In genomic region chr20:35723652-35724320, GRCh38 we compare ENCODE assay signal across 7 cellular contexts. TPM values are rescaled to one million over a fixed set of nuclear protein-coding genes. Genes with fewer than 3 reads are reported as not detected.
A peak's percentile ranks its signal among the peaks of the same experiment; 100 is the strongest.
DNase-seq lines count a peak whose midpoint lies in the region; ATAC-seq, FAIRE-seq and TF ChIP-seq lines count a peak whose summit lies in the region.
"Not testable (repeated sequence)": the region's sequence is repeated elsewhere in the genome, so short reads cannot be mapped to it uniquely, and the experiment has no call there.

No MANE protein-coding gene starts in this region.

- not testable (repeated sequence) for DNase-seq in CD4-positive, alpha-beta memory T cell; activated CD4-positive, alpha-beta memory T cell treated with anti-CD3 and anti-CD28 coated beads, Interleukin-2, amount 10 ng/mL, durations not matched to agents 7 days and 5 days; central memory CD8-positive, alpha-beta T cell (ENCODE audit: low spot score in 2 of 2); HepG2 (ENCODE audit: low spot score); stimulated activated effector memory CD8-positive, alpha-beta T cell treated with anti-CD3 and anti-CD28 coated beads, Interleukin-12 subunit alpha, Interleukin-12 subunit beta, amount 100 ng/mL, for 72 hours (ENCODE audit: low spot score in 2 of 2)

- POLR2A ChIA-PET in CD4-positive, alpha-beta memory T cell (lab: Charles Lee; ENCODE audit: partially characterized antibody): interaction anchor here (0.6 to 2.5 kb wide), 3 partner anchors 9 to 19 kb away, joined by 3 to 10 read pairs (median 3); partner anchors contain the start of gene RBM39
- POLR2A ChIA-PET in activated CD4-positive, alpha-beta memory T cell treated with anti-CD3 and anti-CD28 coated beads, Interleukin-2, amount 10 ng/mL, durations not matched to agents 7 days and 5 days (lab: Charles Lee): interaction anchor here (0.6 to 5.1 kb wide), 8 partner anchors 8 to 1106 kb away, joined by 3 to 31 read pairs (median 4); partner anchors contain the start of genes PHF20 and RBM39
- POLR2A ChIA-PET in HepG2 (lab: Yijun Ruan, JAX): interaction anchor here (0.9 to 16.7 kb wide), 5 partner anchors 9 to 18 kb away, joined by 3 to 319 read pairs (median 5); partner anchors contain the start of genes NFS1, RBM39 and ROMO1

- peaks cover 87% of the 10 kb centered on the region for H3K79me2 ChIP-seq in HepG2 (ENCODE audit: insufficient read depth, low read length)

- not testable (repeated sequence) for H3K27ac ChIP-seq in CD4-positive, alpha-beta memory T cell (ENCODE audit: low read depth, low read length); HepG2 (ENCODE audit: extremely low read length, insufficient read depth, low read length)

- FAIRE-seq in HepG2 (lab: Jason Lieb, UNC): not testable (repeated sequence)

- H2AFZ ChIP-seq in HepG2 (ENCODE audit: low read length): not testable (repeated sequence)

- H3K36me3 ChIP-seq in CD4-positive, alpha-beta memory T cell (ENCODE audit: insufficient read depth, low read length): peaks cover 87% of the 10 kb centered on the region
- peaks cover 67 to 94% of the 10 kb centered on the region in 2 experiments for H3K36me3 ChIP-seq in HepG2 (replicated peaks in 1 of 2; ENCODE audit: control insufficient read depth in 1 of 2, insufficient read depth in 2 of 2, low read length in 2 of 2)

- H3K9me3 ChIP-seq in CD4-positive, alpha-beta memory T cell (ENCODE audit: control insufficient read depth in 1 of 2, low read length in 2 of 2); HepG2 (ENCODE audit: low read length): not testable (repeated sequence)

- not testable (repeated sequence) for H3K27me3 ChIP-seq in CD4-positive, alpha-beta memory T cell (ENCODE audit: insufficient read depth, low read length); HepG2 (ENCODE audit: control insufficient read depth in 1 of 2, insufficient read depth in 2 of 2, low read length in 2 of 2)

- in situ Hi-C loops in HepG2 (cut with HindIII; ENCODE audit: extremely low pct_ligation_motif_present, low pct_unique_long_range_greater_than_20kb): not testable (repeated sequence)

- H3K27me3 Mint-ChIP-seq in CD4-positive, alpha-beta memory T cell; IgD-negative memory B cell; activated CD4-positive, alpha-beta memory T cell treated with anti-CD3 and anti-CD28 coated beads, Interleukin-2, amount 10 ng/mL, durations not matched to agents 7 days and 5 days; activated naive CD4-positive, alpha-beta T cell treated with anti-CD3 and anti-CD28 coated beads, Interleukin-2, amount 50 U/mL, for 24 hours; central memory CD8-positive, alpha-beta T cell: not testable (repeated sequence)

- intact Hi-C loops in CD4-positive, alpha-beta memory T cell (cut with micrococcal nuclease): loop anchor here (10.0 kb wide), 1 partner anchor 51 kb away; the partner anchor contains the start of gene PHF20
- intact Hi-C loops in HepG2 (cut with micrococcal nuclease; ENCODE audit: unreplicated experiment): not testable (repeated sequence)

- peaks cover 56 to 77% of the 10 kb centered on the region in 2 donors for H3K36me3 Mint-ChIP-seq in CD4-positive, alpha-beta memory T cell
- not testable (repeated sequence) for H3K36me3 Mint-ChIP-seq in IgD-negative memory B cell
- H3K36me3 Mint-ChIP-seq in activated CD4-positive, alpha-beta memory T cell treated with anti-CD3 and anti-CD28 coated beads, Interleukin-2, amount 10 ng/mL, durations not matched to agents 7 days and 5 days (ENCODE audit: low read depth): peaks cover 72% of the 10 kb centered on the region
- peaks cover 19% of the 10 kb centered on the region for H3K36me3 Mint-ChIP-seq in activated naive CD4-positive, alpha-beta T cell treated with anti-CD3 and anti-CD28 coated beads, Interleukin-2, amount 50 U/mL, for 24 hours
- peaks cover 97% of the 10 kb centered on the region for H3K36me3 Mint-ChIP-seq in central memory CD8-positive, alpha-beta T cell (ENCODE audit: insufficient read depth)
- peaks cover 100% of the 10 kb centered on the region for H3K36me3 Mint-ChIP-seq in stimulated activated effector memory CD8-positive, alpha-beta T cell treated with anti-CD3 and anti-CD28 coated beads, Interleukin-12 subunit alpha, Interleukin-12 subunit beta, amount 100 ng/mL, for 72 hours

- peak in 1 of 2 experiments; percentile 22; a peak in 1 of 4 replicates for TF ChIP-seq POLR2A in HepG2 (IDR thresholded peaks at IDR 0.05; ENCODE audit: insufficient read depth in 1 of 2, low read depth in 2 of 2, low read length in 2 of 2)

- H3K27ac Mint-ChIP-seq in CD4-positive, alpha-beta memory T cell: peak overlapping the region in 5 of 7 donors; percentile 6 to 71 (median 31)
- peak overlapping the region; percentile 67 to 80 (median 73) for H3K27ac Mint-ChIP-seq in IgD-negative memory B cell
- H3K27ac Mint-ChIP-seq in activated CD4-positive, alpha-beta memory T cell treated with anti-CD3 and anti-CD28 coated beads, Interleukin-2, amount 10 ng/mL, durations not matched to agents 7 days and 5 days: peak overlapping the region; percentile 49
- peak overlapping the region; percentile 31 for H3K27ac Mint-ChIP-seq in activated naive CD4-positive, alpha-beta T cell treated with anti-CD3 and anti-CD28 coated beads, Interleukin-2, amount 50 U/mL, for 24 hours
- peak overlapping the region; percentile 84 for H3K27ac Mint-ChIP-seq in central memory CD8-positive, alpha-beta T cell (ENCODE audit: low read depth)
- H3K27ac Mint-ChIP-seq in stimulated activated effector memory CD8-positive, alpha-beta T cell treated with anti-CD3 and anti-CD28 coated beads, Interleukin-12 subunit alpha, Interleukin-12 subunit beta, amount 100 ng/mL, for 72 hours: peak overlapping the region; percentile 43

- CTCF ChIA-PET in CD4-positive, alpha-beta memory T cell (lab: Charles Lee; ENCODE audit: partially characterized antibody); activated CD4-positive, alpha-beta memory T cell treated with anti-CD3 and anti-CD28 coated beads, Interleukin-2, amount 10 ng/mL, durations not matched to agents 7 days and 5 days (lab: Charles Lee); HepG2 (lab: Yijun Ruan, JAX; ENCODE audit: low intra/inter-chr PET ratio, low total read pairs): not testable (repeated sequence)

- peaks cover 97% of the 10 kb centered on the region for H4K20me1 ChIP-seq in HepG2 (ENCODE audit: insufficient read depth, low read length)

- TF ChIP-seq EP300 in HepG2 (IDR thresholded peaks at IDR 0.05; ENCODE audit: low read depth in 2 of 2, low read length in 2 of 2): not testable (repeated sequence)
- TF ChIP-seq EP300 in HepG2 (CRISPR knock-in tag; IDR thresholded peaks at IDR 0.05; ENCODE audit: borderline replicate concordance): 0 out of 2 replicates have a peak, but pooled peaks have one; percentile 24

- ATAC-seq in central memory CD8-positive, alpha-beta T cell (replicated peaks; ENCODE audit: extremely low read depth, poor library complexity, severe bottlenecking); stimulated activated effector memory CD8-positive, alpha-beta T cell treated with anti-CD3 and anti-CD28 coated beads, Interleukin-12 subunit alpha, Interleukin-12 subunit beta, amount 100 ng/mL, for 72 hours: not testable (repeated sequence)
- ATAC-seq in HepG2: peak; percentile 4

- not testable (repeated sequence) for H3K9ac ChIP-seq in HepG2 (ENCODE audit: insufficient read depth, low read depth, low read length)

- peaks cover 44% of the 10 kb centered on the region for H3K4me1 ChIP-seq in CD4-positive, alpha-beta memory T cell (ENCODE audit: insufficient read depth, low read length)
- H3K4me1 ChIP-seq in HepG2 (ENCODE audit: insufficient read depth, low read length): not testable (repeated sequence)

- WGBS in HepG2 (ENCODE audit: low lambda C conversion rate): 99% methylated on average over 12 of the region's 12 CpGs

- not testable (repeated sequence) for H3K4me2 ChIP-seq in HepG2 (ENCODE audit: low read depth, low read length)

- not testable (repeated sequence) for H3K9me3 Mint-ChIP-seq in CD4-positive, alpha-beta memory T cell; IgD-negative memory B cell; activated CD4-positive, alpha-beta memory T cell treated with anti-CD3 and anti-CD28 coated beads, Interleukin-2, amount 10 ng/mL, durations not matched to agents 7 days and 5 days; activated naive CD4-positive, alpha-beta T cell treated with anti-CD3 and anti-CD28 coated beads, Interleukin-2, amount 50 U/mL, for 24 hours; central memory CD8-positive, alpha-beta T cell; stimulated activated effector memory CD8-positive, alpha-beta T cell treated with anti-CD3 and anti-CD28 coated beads, Interleukin-12 subunit alpha, Interleukin-12 subunit beta, amount 100 ng/mL, for 72 hours

- not testable (repeated sequence) for TF ChIP-seq CTCF in HepG2 (CRISPR knock-in tag; IDR thresholded peaks at IDR 0.05)

- TF ChIP-seq RAD21 in HepG2 (CRISPR knock-in tag; IDR thresholded peaks at IDR 0.05): 0 out of 2 replicates have a peak, but pooled peaks have one; percentile 12

- peaks cover 21 to 60% (median 38%) of the 10 kb centered on the region in 4 donors for H3K4me1 Mint-ChIP-seq in CD4-positive, alpha-beta memory T cell
- peaks cover 8 to 10% (median 8%) of the 10 kb centered on the region in 3 donors for H3K4me1 Mint-ChIP-seq in IgD-negative memory B cell
- peaks cover 47% of the 10 kb centered on the region for H3K4me1 Mint-ChIP-seq in activated CD4-positive, alpha-beta memory T cell treated with anti-CD3 and anti-CD28 coated beads, Interleukin-2, amount 10 ng/mL, durations not matched to agents 7 days and 5 days
- peaks cover 33% of the 10 kb centered on the region for H3K4me1 Mint-ChIP-seq in activated naive CD4-positive, alpha-beta T cell treated with anti-CD3 and anti-CD28 coated beads, Interleukin-2, amount 50 U/mL, for 24 hours
- peaks cover 47% of the 10 kb centered on the region for H3K4me1 Mint-ChIP-seq in central memory CD8-positive, alpha-beta T cell
- peaks cover 50% of the 10 kb centered on the region for H3K4me1 Mint-ChIP-seq in stimulated activated effector memory CD8-positive, alpha-beta T cell treated with anti-CD3 and anti-CD28 coated beads, Interleukin-12 subunit alpha, Interleukin-12 subunit beta, amount 100 ng/mL, for 72 hours

- H3K4me3 Mint-ChIP-seq in CD4-positive, alpha-beta memory T cell: peak overlapping the region in 2 of 8 donors; percentile 31 to 39
- not testable (repeated sequence) for H3K4me3 Mint-ChIP-seq in IgD-negative memory B cell; activated CD4-positive, alpha-beta memory T cell treated with anti-CD3 and anti-CD28 coated beads, Interleukin-2, amount 10 ng/mL, durations not matched to agents 7 days and 5 days; activated naive CD4-positive, alpha-beta T cell treated with anti-CD3 and anti-CD28 coated beads, Interleukin-2, amount 50 U/mL, for 24 hours; stimulated activated effector memory CD8-positive, alpha-beta T cell treated with anti-CD3 and anti-CD28 coated beads, Interleukin-12 subunit alpha, Interleukin-12 subunit beta, amount 100 ng/mL, for 72 hours
- H3K4me3 Mint-ChIP-seq in central memory CD8-positive, alpha-beta T cell: peak overlapping the region; percentile 34

- BruUV-seq in HepG2 (replicated peaks; lab: Mats Ljungman, UMichigan): not testable (repeated sequence)

- H3K4me3 ChIP-seq in CD4-positive, alpha-beta memory T cell (ENCODE audit: low read length in 2 of 2); HepG2 (replicated peaks in 1 of 3; ENCODE audit: insufficient read depth in 1 of 3, low read depth in 2 of 3, low read length in 3 of 3): not testable (repeated sequence)

RNA-seq across cellular contexts. Expression of gene RBM39, which starts 18.3 kb away (rescaled TPM):
- total RNA-seq in CD4-positive, alpha-beta memory T cell: 100 to 1,000 TPM; 631 to 665 TPM
- polyA plus RNA-seq in CD4-positive, alpha-beta memory T cell: 100 to 1,000 TPM in 1 of 2 donors, 10 to 100 TPM in 1; 76.7 to 153 TPM
- polyA plus RNA-seq in IgD-negative memory B cell (191 TPM), HepG2 (2011; rRNA removed) (859 and 920 TPM in 2 replicates)
- total RNA-seq in activated CD4-positive, alpha-beta memory T cell treated with anti-CD3 and anti-CD28 coated beads, Interleukin-2, amount 10 ng/mL, durations not matched to agents 7 days and 5 days: 100 to 1,000 TPM; 318 to 331 TPM
- total RNA-seq in HepG2 (2016; rRNA removed; fragmentation: Illumina TruSeq; extraction: Trizol): 431 and 788 TPM in 2 replicates
- total RNA-seq in HepG2 (2016; cell fraction: cytosol; rRNA removed; fragmentation: Illumina TruSeq; extraction: Trizol; ENCODE audit: low read depth): 862 and 1,011 TPM in 2 replicates
- 445 and 791 TPM in 2 replicates for total RNA-seq in HepG2 (2016; cell fraction: insoluble cytoplasmic fraction; rRNA removed; fragmentation: Illumina TruSeq; extraction: Trizol)
- 352 and 417 TPM in 2 replicates for total RNA-seq in HepG2 (2016; cell fraction: membrane; rRNA removed; fragmentation: Illumina TruSeq; extraction: Trizol)
- 1,469 and 1,561 TPM in 2 replicates for total RNA-seq in HepG2 (2016; cell fraction: nucleus; rRNA removed; fragmentation: Illumina TruSeq; extraction: Trizol)
- polyA plus RNA-seq in HepG2 (2011; cell fraction: cytosol; rRNA removed): 89.0 and 133 TPM in 2 replicates
- 3,125 and 3,321 TPM in 2 replicates for polyA plus RNA-seq in HepG2 (2011; cell fraction: nucleus; rRNA removed)
- polyA plus RNA-seq in HepG2 (2012): 867 and 961 TPM in 2 replicates
- polyA plus RNA-seq in HepG2 (2016; cell fraction: cytosol; fragmentation: Illumina TruSeq; extraction: Trizol; ENCODE audit: low read depth): 47.3 and 51.7 TPM in 2 replicates
- 339 and 360 TPM in 2 replicates for polyA plus RNA-seq in HepG2 (2016; cell fraction: insoluble cytoplasmic fraction; fragmentation: Illumina TruSeq; extraction: Trizol; ENCODE audit: low read depth)
- 79.3 and 86.7 TPM in 2 replicates for polyA plus RNA-seq in HepG2 (2016; cell fraction: membrane; fragmentation: Illumina TruSeq; extraction: Trizol; ENCODE audit: low read depth)
- 2,644 and 2,668 TPM in 2 replicates for polyA plus RNA-seq in HepG2 (2016; cell fraction: nucleus; fragmentation: Illumina TruSeq; extraction: Trizol; ENCODE audit: insufficient read depth, low read depth)
- 166 and 263 TPM in 2 replicates for polyA minus RNA-seq in HepG2 (2011; rRNA and poly(A)+ RNA removed; ENCODE audit: low replicate concordance)
- 91.3 and 98.3 TPM in 2 replicates for polyA minus RNA-seq in HepG2 (2011; cell fraction: cytosol; rRNA and poly(A)+ RNA removed)
- 2,261 and 2,868 TPM in 2 replicates for polyA minus RNA-seq in HepG2 (2011; cell fraction: nucleus; rRNA and poly(A)+ RNA removed)

RNA-seq across cellular contexts. Expression of gene ROMO1, which starts 24.6 kb away (rescaled TPM):
- 10 to 100 TPM; 38.4 to 43.8 TPM for total RNA-seq in CD4-positive, alpha-beta memory T cell
- polyA plus RNA-seq in CD4-positive, alpha-beta memory T cell: 100 to 1,000 TPM; 273 to 335 TPM
- polyA plus RNA-seq in IgD-negative memory B cell (323 TPM), HepG2 (2011; rRNA removed) (688 and 755 TPM in 2 replicates)
- 100 to 1,000 TPM in 1 of 2 experiments, 10 to 100 TPM in 1; 98.4 to 114 TPM for total RNA-seq in activated CD4-positive, alpha-beta memory T cell treated with anti-CD3 and anti-CD28 coated beads, Interleukin-2, amount 10 ng/mL, durations not matched to agents 7 days and 5 days
- 636 and 726 TPM in 2 replicates for total RNA-seq in HepG2 (2016; rRNA removed; fragmentation: Illumina TruSeq; extraction: Trizol)
- 328 and 530 TPM in 2 replicates for total RNA-seq in HepG2 (2016; cell fraction: cytosol; rRNA removed; fragmentation: Illumina TruSeq; extraction: Trizol; ENCODE audit: low read depth)
- total RNA-seq in HepG2 (2016; cell fraction: insoluble cytoplasmic fraction; rRNA removed; fragmentation: Illumina TruSeq; extraction: Trizol): 687 and 846 TPM in 2 replicates
- 460 and 632 TPM in 2 replicates for total RNA-seq in HepG2 (2016; cell fraction: membrane; rRNA removed; fragmentation: Illumina TruSeq; extraction: Trizol)
- total RNA-seq in HepG2 (2016; cell fraction: nucleus; rRNA removed; fragmentation: Illumina TruSeq; extraction: Trizol): 223 and 226 TPM in 2 replicates
- polyA plus RNA-seq in HepG2 (2011; cell fraction: cytosol; rRNA removed): 1,254 and 1,646 TPM in 2 replicates
- polyA plus RNA-seq in HepG2 (2011; cell fraction: nucleus; rRNA removed): 503 and 546 TPM in 2 replicates
- polyA plus RNA-seq in HepG2 (2012): 282 and 451 TPM in 2 replicates
- 292 and 453 TPM in 2 replicates for polyA plus RNA-seq in HepG2 (2016; cell fraction: cytosol; fragmentation: Illumina TruSeq; extraction: Trizol; ENCODE audit: low read depth)
- 479 and 541 TPM in 2 replicates for polyA plus RNA-seq in HepG2 (2016; cell fraction: insoluble cytoplasmic fraction; fragmentation: Illumina TruSeq; extraction: Trizol; ENCODE audit: low read depth)
- 317 and 387 TPM in 2 replicates for polyA plus RNA-seq in HepG2 (2016; cell fraction: membrane; fragmentation: Illumina TruSeq; extraction: Trizol; ENCODE audit: low read depth)
- polyA plus RNA-seq in HepG2 (2016; cell fraction: nucleus; fragmentation: Illumina TruSeq; extraction: Trizol; ENCODE audit: insufficient read depth, low read depth): 282 and 344 TPM in 2 replicates
- polyA minus RNA-seq in HepG2 (2011; rRNA and poly(A)+ RNA removed; ENCODE audit: low replicate concordance): 60.0 and 169 TPM in 2 replicates
- polyA minus RNA-seq in HepG2 (2011; cell fraction: cytosol; rRNA and poly(A)+ RNA removed): 79.8 and 108 TPM in 2 replicates
- 30.8 and 37.7 TPM in 2 replicates for polyA minus RNA-seq in HepG2 (2011; cell fraction: nucleus; rRNA and poly(A)+ RNA removed)

RNA-seq across cellular contexts. Expression of gene NFS1, which starts 24.6 kb away (rescaled TPM):
- 10 to 100 TPM; 30.3 to 33.6 TPM for total RNA-seq in CD4-positive, alpha-beta memory T cell
- polyA plus RNA-seq in CD4-positive, alpha-beta memory T cell: 10 to 100 TPM in 1 of 2 donors, 1 to 10 TPM in 1; 6.3 to 28.3 TPM
- polyA plus RNA-seq in IgD-negative memory B cell: 18.1 TPM
- 10 to 100 TPM; 28.3 to 30.8 TPM for total RNA-seq in activated CD4-positive, alpha-beta memory T cell treated with anti-CD3 and anti-CD28 coated beads, Interleukin-2, amount 10 ng/mL, durations not matched to agents 7 days and 5 days
- 88.1 and 94.4 TPM in 2 replicates for total RNA-seq in HepG2 (2016; rRNA removed; fragmentation: Illumina TruSeq; extraction: Trizol)
- total RNA-seq in HepG2 (2016; cell fraction: cytosol; rRNA removed; fragmentation: Illumina TruSeq; extraction: Trizol; ENCODE audit: low read depth): 7.6 and 8.7 TPM in 2 replicates
- 82.1 and 92.4 TPM in 2 replicates for total RNA-seq in HepG2 (2016; cell fraction: insoluble cytoplasmic fraction; rRNA removed; fragmentation: Illumina TruSeq; extraction: Trizol)
- 25.4 and 28.4 TPM in 2 replicates for total RNA-seq in HepG2 (2016; cell fraction: membrane; rRNA removed; fragmentation: Illumina TruSeq; extraction: Trizol)
- total RNA-seq in HepG2 (2016; cell fraction: nucleus; rRNA removed; fragmentation: Illumina TruSeq; extraction: Trizol): 45.9 and 47.9 TPM in 2 replicates
- polyA plus RNA-seq in HepG2 (2011; rRNA removed): 61.8 and 65.9 TPM in 2 replicates
- polyA plus RNA-seq in HepG2 (2011; cell fraction: cytosol; rRNA removed): 56.2 and 69.5 TPM in 2 replicates
- polyA plus RNA-seq in HepG2 (2011; cell fraction: nucleus; rRNA removed): 70.7 and 72.8 TPM in 2 replicates
- polyA plus RNA-seq in HepG2 (2012): 36.7 and 39.1 TPM in 2 replicates
- 6.5 and 6.6 TPM in 2 replicates for polyA plus RNA-seq in HepG2 (2016; cell fraction: cytosol; fragmentation: Illumina TruSeq; extraction: Trizol; ENCODE audit: low read depth)
- 86.7 and 90.3 TPM in 2 replicates for polyA plus RNA-seq in HepG2 (2016; cell fraction: insoluble cytoplasmic fraction; fragmentation: Illumina TruSeq; extraction: Trizol; ENCODE audit: low read depth)
- polyA plus RNA-seq in HepG2 (2016; cell fraction: membrane; fragmentation: Illumina TruSeq; extraction: Trizol; ENCODE audit: low read depth): 16.6 and 16.9 TPM in 2 replicates
- polyA plus RNA-seq in HepG2 (2016; cell fraction: nucleus; fragmentation: Illumina TruSeq; extraction: Trizol; ENCODE audit: insufficient read depth, low read depth): 69.1 and 70.6 TPM in 2 replicates
- polyA minus RNA-seq in HepG2 (2011; rRNA and poly(A)+ RNA removed; ENCODE audit: low replicate concordance): 67.9 and 114 TPM in 2 replicates
- 23.0 and 27.1 TPM in 2 replicates for polyA minus RNA-seq in HepG2 (2011; cell fraction: cytosol; rRNA and poly(A)+ RNA removed)
- polyA minus RNA-seq in HepG2 (2011; cell fraction: nucleus; rRNA and poly(A)+ RNA removed): 20.9 and 23.7 TPM in 2 replicates

RNA-seq across cellular contexts. Expression of gene PHF20, which starts 48.0 kb away (rescaled TPM):
- total RNA-seq in CD4-positive, alpha-beta memory T cell: 10 to 100 TPM; 72.9 to 82.3 TPM
- 100 to 1,000 TPM; 106 to 126 TPM for polyA plus RNA-seq in CD4-positive, alpha-beta memory T cell
- 107 TPM for polyA plus RNA-seq in IgD-negative memory B cell
- total RNA-seq in activated CD4-positive, alpha-beta memory T cell treated with anti-CD3 and anti-CD28 coated beads, Interleukin-2, amount 10 ng/mL, durations not matched to agents 7 days and 5 days: 10 to 100 TPM; 42.7 to 48.3 TPM
- total RNA-seq in HepG2 (2016; rRNA removed; fragmentation: Illumina TruSeq; extraction: Trizol): 34.1 and 43.3 TPM in 2 replicates
- total RNA-seq in HepG2 (2016; cell fraction: cytosol; rRNA removed; fragmentation: Illumina TruSeq; extraction: Trizol; ENCODE audit: low read depth): 56.7 and 61.5 TPM in 2 replicates
- total RNA-seq in HepG2 (2016; cell fraction: insoluble cytoplasmic fraction; rRNA removed; fragmentation: Illumina TruSeq; extraction: Trizol): 35.4 and 40.8 TPM in 2 replicates
- total RNA-seq in HepG2 (2016; cell fraction: membrane; rRNA removed; fragmentation: Illumina TruSeq; extraction: Trizol): 47.8 and 49.1 TPM in 2 replicates
- 37.0 and 43.8 TPM in 2 replicates for total RNA-seq in HepG2 (2016; cell fraction: nucleus; rRNA removed; fragmentation: Illumina TruSeq; extraction: Trizol)
- 18.5 and 22.8 TPM in 2 replicates for polyA plus RNA-seq in HepG2 (2011; rRNA removed)
- polyA plus RNA-seq in HepG2 (2011; cell fraction: cytosol; rRNA removed): 21.6 and 23.5 TPM in 2 replicates
- 14.7 and 18.5 TPM in 2 replicates for polyA plus RNA-seq in HepG2 (2011; cell fraction: nucleus; rRNA removed)
- polyA plus RNA-seq in HepG2 (2012): 36.8 and 41.9 TPM in 2 replicates
- polyA plus RNA-seq in HepG2 (2016; cell fraction: cytosol; fragmentation: Illumina TruSeq; extraction: Trizol; ENCODE audit: low read depth): 22.9 and 31.3 TPM in 2 replicates
- 32.6 and 36.2 TPM in 2 replicates for polyA plus RNA-seq in HepG2 (2016; cell fraction: insoluble cytoplasmic fraction; fragmentation: Illumina TruSeq; extraction: Trizol; ENCODE audit: low read depth)
- polyA plus RNA-seq in HepG2 (2016; cell fraction: membrane; fragmentation: Illumina TruSeq; extraction: Trizol; ENCODE audit: low read depth): 22.4 and 30.8 TPM in 2 replicates
- polyA plus RNA-seq in HepG2 (2016; cell fraction: nucleus; fragmentation: Illumina TruSeq; extraction: Trizol; ENCODE audit: insufficient read depth, low read depth): 23.9 and 28.8 TPM in 2 replicates
- 44.9 and 77.1 TPM in 2 replicates for polyA minus RNA-seq in HepG2 (2011; rRNA and poly(A)+ RNA removed; ENCODE audit: low replicate concordance)
- 19.8 and 22.3 TPM in 2 replicates for polyA minus RNA-seq in HepG2 (2011; cell fraction: cytosol; rRNA and poly(A)+ RNA removed)
- polyA minus RNA-seq in HepG2 (2011; cell fraction: nucleus; rRNA and poly(A)+ RNA removed): 53.6 and 69.2 TPM in 2 replicates

RNA-seq across cellular contexts. Expression of gene CPNE1, which starts 59.1 kb away (rescaled TPM):
- 100 to 1,000 TPM; 316 to 353 TPM for total RNA-seq in CD4-positive, alpha-beta memory T cell
- polyA plus RNA-seq in CD4-positive, alpha-beta memory T cell: 100 to 1,000 TPM; 305 to 343 TPM
- polyA plus RNA-seq in IgD-negative memory B cell: 306 TPM
- 100 to 1,000 TPM; 239 to 243 TPM for total RNA-seq in activated CD4-positive, alpha-beta memory T cell treated with anti-CD3 and anti-CD28 coated beads, Interleukin-2, amount 10 ng/mL, durations not matched to agents 7 days and 5 days
- total RNA-seq in HepG2 (2016; rRNA removed; fragmentation: Illumina TruSeq; extraction: Trizol): 431 and 439 TPM in 2 replicates
- 101 and 106 TPM in 2 replicates for total RNA-seq in HepG2 (2016; cell fraction: cytosol; rRNA removed; fragmentation: Illumina TruSeq; extraction: Trizol; ENCODE audit: low read depth)
- 375 and 428 TPM in 2 replicates for total RNA-seq in HepG2 (2016; cell fraction: insoluble cytoplasmic fraction; rRNA removed; fragmentation: Illumina TruSeq; extraction: Trizol)
- total RNA-seq in HepG2 (2016; cell fraction: membrane; rRNA removed; fragmentation: Illumina TruSeq; extraction: Trizol): 226 and 229 TPM in 2 replicates
- 227 and 285 TPM in 2 replicates for total RNA-seq in HepG2 (2016; cell fraction: nucleus; rRNA removed; fragmentation: Illumina TruSeq; extraction: Trizol)
- polyA plus RNA-seq in HepG2 (2011; rRNA removed): 369 and 408 TPM in 2 replicates
- polyA plus RNA-seq in HepG2 (2011; cell fraction: cytosol; rRNA removed): 458 and 619 TPM in 2 replicates
- polyA plus RNA-seq in HepG2 (2011; cell fraction: nucleus; rRNA removed): 810 and 933 TPM in 2 replicates
- 457 and 478 TPM in 2 replicates for polyA plus RNA-seq in HepG2 (2012)
- polyA plus RNA-seq in HepG2 (2016; cell fraction: cytosol; fragmentation: Illumina TruSeq; extraction: Trizol; ENCODE audit: low read depth): 121 and 137 TPM in 2 replicates
- polyA plus RNA-seq in HepG2 (2016; cell fraction: insoluble cytoplasmic fraction; fragmentation: Illumina TruSeq; extraction: Trizol; ENCODE audit: low read depth): 374 and 508 TPM in 2 replicates
- polyA plus RNA-seq in HepG2 (2016; cell fraction: membrane; fragmentation: Illumina TruSeq; extraction: Trizol; ENCODE audit: low read depth): 213 and 247 TPM in 2 replicates
- 541 and 549 TPM in 2 replicates for polyA plus RNA-seq in HepG2 (2016; cell fraction: nucleus; fragmentation: Illumina TruSeq; extraction: Trizol; ENCODE audit: insufficient read depth, low read depth)
- polyA minus RNA-seq in HepG2 (2011; rRNA and poly(A)+ RNA removed; ENCODE audit: low replicate concordance): 283 and 707 TPM in 2 replicates
- 243 and 283 TPM in 2 replicates for polyA minus RNA-seq in HepG2 (2011; cell fraction: cytosol; rRNA and poly(A)+ RNA removed)
- polyA minus RNA-seq in HepG2 (2011; cell fraction: nucleus; rRNA and poly(A)+ RNA removed): 258 and 260 TPM in 2 replicates

Comparison
In these comparisons a context has a peak if more than half of its experiments do, and no peak if none do; other contexts are left out.
1. H3K27ac Mint-ChIP-seq: peak in every context shown above with its lines; median percentile 84 in central memory CD8-positive, alpha-beta T cell; 73 in IgD-negative memory B cell; 49 in activated CD4-positive, alpha-beta memory T cell treated with anti-CD3 and anti-CD28 coated beads, Interleukin-2, amount 10 ng/mL, durations not matched to agents 7 days and 5 days; 43 in stimulated activated effector memory CD8-positive, alpha-beta T cell treated with anti-CD3 and anti-CD28 coated beads, Interleukin-12 subunit alpha, Interleukin-12 subunit beta, amount 100 ng/mL, for 72 hours; 31 in CD4-positive, alpha-beta memory T cell; 31 in activated naive CD4-positive, alpha-beta T cell treated with anti-CD3 and anti-CD28 coated beads, Interleukin-2, amount 50 U/mL, for 24 hours.